8 cellular contexts compared by ENCODE assay signal in genomic region chr1:3530931-3531818, GRCh38.
DNase-seq lines count a peak whose midpoint lies in the region; ATAC-seq and TF ChIP-seq lines count a peak whose summit lies in the region.

No MANE protein-coding gene starts in this region.

- TF ChIP-seq POLR2A in stomach (IDR thresholded peaks at IDR 0.05): no peak

- ATAC-seq in PC-3: peak; percentile 76
- no peak for ATAC-seq in GM21619 (IDR thresholded peaks at IDR 0.05; ENCODE audit: unreplicated experiment)
- no peak for ATAC-seq in HG03520 (IDR thresholded peaks at IDR 0.05; ENCODE audit: unreplicated experiment)

- peak overlapping the region; percentile 75 for H3K9ac ChIP-seq in PC-3 (ENCODE audit: low read length)

- peak overlapping the region; percentile 100 for H3K4me2 ChIP-seq in PC-3 (ENCODE audit: low read length)

- TF ChIP-seq CTCF in PC-3 (conservative IDR thresholded peaks at IDR 0.05; ENCODE audit: low read depth, low read length) (no peak), fibroblast of villous mesenchyme (IDR thresholded peaks at IDR 0.05; ENCODE audit: insufficient read depth, low read depth, low read length) (no peak), neutrophil (IDR thresholded peaks at IDR 0.05) (no peak), stomach (IDR thresholded peaks at IDR 0.05) (no peak)

- H3K36me3 ChIP-seq in H7 (replicated peaks; ENCODE audit: control insufficient read depth, insufficient read depth, low read length): no peaks in the 10 kb centered on the region
- no peaks in the 10 kb centered on the region for H3K36me3 ChIP-seq in PC-3 (ENCODE audit: low read depth, low read length)
- no peaks in the 10 kb centered on the region for H3K36me3 ChIP-seq in neutrophil
- no peaks in the 10 kb centered on the region for H3K36me3 ChIP-seq in stomach

- no peaks in the 10 kb centered on the region for H3K9me2 ChIP-seq in PC-3 (replicated peaks; ENCODE audit: low read length)

- intact Hi-C loops in PC-3 (cut with micrococcal nuclease) (loop anchor here (1.0 kb wide), 3 partner anchors 27 to 39 kb away; no protein-coding TSS in a partner anchor), stomach (cut with DNase I; ENCODE audit: low total_unique reads) (no loop called here)

- peak overlapping the region; percentile 55 for H3K4me3 ChIP-seq in H7 (ENCODE audit: insufficient read depth, low read depth, low read length)
- peak overlapping the region; percentile 98 for H3K4me3 ChIP-seq in PC-3 (ENCODE audit: low read length)
- peak overlapping the region; percentile 32 for H3K4me3 ChIP-seq in fibroblast of villous mesenchyme (ENCODE audit: low read depth, low read length)
- peak overlapping the region; percentile 68 to 90 for H3K4me3 ChIP-seq in neutrophil (ENCODE audit: low read depth in 1 of 2, low read length in 1 of 2)
- peak overlapping the region; percentile 58 to 80 (median 70) for H3K4me3 ChIP-seq in stomach

- POLR2A ChIA-PET in PC-3 (lab: Charles Lee; ENCODE audit: unreplicated experiment): interaction anchor here (0.5 to 1.0 kb wide), 5 partner anchors 11 to 467 kb away, joined by 3 to 12 read pairs (median 6); no protein-coding TSS in a partner anchor

- H3K27me3 ChIP-seq in H7 (ENCODE audit: control insufficient read depth, insufficient read depth, low read length) (peaks cover 3% of the 10 kb centered on the region), PC-3 (ENCODE audit: low read length) (no peaks in the 10 kb centered on the region), neutrophil (no peaks in the 10 kb centered on the region), stomach (peaks cover 0 to 21% (median 0%) of the 10 kb centered on the region in 3 donors)

- H3K27ac ChIP-seq in PC-3 (ENCODE audit: low read length): 0 out of 2 replicates have a peak overlapping the region, but pooled peaks have one; percentile 19
- peak overlapping the region; percentile 92 for H3K27ac ChIP-seq in neutrophil
- H3K27ac ChIP-seq in stomach: peak overlapping the region; percentile 77 to 90 (median 85)

- DNase-seq in H7 (no peak), PC-3 (peak; percentile 93), fibroblast of villous mesenchyme (ENCODE audit: low read depth) (no peak), stomach (peak; percentile 85)
- peak; percentile 63 to 74 for DNase-seq in activated T-helper 1 cell treated with anti-CD3 and anti-CD28 coated beads, Interleukin-2, amount 50 U/mL, for 16 hours (ENCODE audit: low read depth in 1 of 2, low spot score in 1 of 2)

- CTCF ChIA-PET in PC-3 (lab: Charles Lee): interaction anchor here (1.1 to 1.3 kb wide), 2 partner anchors 78 to 193 kb away, joined by 3 to 6 read pairs; no protein-coding TSS in a partner anchor

- H3K4me1 ChIP-seq in PC-3 (ENCODE audit: insufficient read depth, low read length) (peaks cover 16% of the 10 kb centered on the region), neutrophil (ENCODE audit: control insufficient read depth in 1 of 2, insufficient read depth in 1 of 2, low read depth in 1 of 2, low read length in 1 of 2) (peaks cover 11 to 15% of the 10 kb centered on the region in 2 experiments), stomach (peaks cover 24 to 34% (median 32%) of the 10 kb centered on the region in 4 donors)

- H3F3A ChIP-seq in PC-3 (ENCODE audit: low read length, unreplicated experiment): no peaks in the 10 kb centered on the region

- H4K20me1 ChIP-seq in PC-3 (ENCODE audit: low read length): no peaks in the 10 kb centered on the region

- peaks cover 13% of the 10 kb centered on the region for H3K79me2 ChIP-seq in PC-3 (ENCODE audit: low read length)

- H3K9me3 ChIP-seq in PC-3 (ENCODE audit: low read length): no peaks in the 10 kb centered on the region
- no peaks in the 10 kb centered on the region for H3K9me3 ChIP-seq in neutrophil
- H3K9me3 ChIP-seq in stomach: no peaks in the 10 kb centered on the region

- BruUV-seq in PC-3 (replicated peaks; lab: Mats Ljungman, UMichigan): no TSS peak

- 1 to 2% (median 1%) methylated on average over 13 to 96 of the region's 96 CpGs for WGBS in stomach, 5 donors

- no peak for TF ChIP-seq EP300 in stomach (IDR thresholded peaks at IDR 0.05)

- H2AFZ ChIP-seq in PC-3 (ENCODE audit: low read length): peak overlapping the region; percentile 80

Comparison
In these comparisons a context has a peak if more than half of its experiments do, and no peak if none do; other contexts are left out.
1. DNase-seq: peak in PC-3 (single experiment), activated T-helper 1 cell treated with anti-CD3 and anti-CD28 coated beads, Interleukin-2, amount 50 U/mL, for 16 hours (2 of 2) and stomach (single experiment); none in H7 (single experiment) and fibroblast of villous mesenchyme (single experiment).
2. H3K4me3 ChIP-seq: peak in every context shown above with its lines; median percentile 98 in PC-3; 79 in neutrophil; 70 in stomach; 55 in H7; 32 in fibroblast of villous mesenchyme.
3. H3K27ac ChIP-seq: peak in every context shown above with its lines; median percentile 92 in neutrophil; 85 in stomach; 19 in PC-3.